20 cellular contexts compared by ENCODE assay signal in genomic region chr11:61596990-61597389, GRCh38. TPM values are rescaled to one million over a fixed set of nuclear protein-coding genes. Genes with fewer than 3 reads are reported as not detected.
DNase-seq lines count a peak whose midpoint lies in the region; ATAC-seq and TF ChIP-seq lines count a peak whose summit lies in the region.
"Had no signal": no experiment of that assay in that cellular context is flagged by ENCODE, and none has a peak within 500 bp of the region (broad histone marks: within the 10 kb centered on the region; RNA-seq: fewer than 3 reads in every experiment).

No MANE protein-coding gene starts in this region.

- H3K9me3 Mint-ChIP-seq in H9, result no peaks in the 10 kb centered on the region
- no peaks in the 10 kb centered on the region for H3K9me3 Mint-ChIP-seq in WTC11
- H3K9me3 Mint-ChIP-seq in activated naive CD4-positive, alpha-beta T cell treated with anti-CD3 and anti-CD28 coated beads for 36 hours, result no peaks in the 10 kb centered on the region
- H3K9me3 Mint-ChIP-seq: CD4-positive, alpha-beta memory T cell; GM23338 had no signal

- H3K4me3 Mint-ChIP-seq in H9 (no peak overlapping the region), WTC11 (no peak overlapping the region)
- H3K4me3 Mint-ChIP-seq in activated naive CD4-positive, alpha-beta T cell treated with anti-CD3 and anti-CD28 coated beads for 36 hours, result no peak overlapping the region
- H3K4me3 Mint-ChIP-seq: CD14-positive monocyte; CD4-positive, alpha-beta memory T cell; GM23338 had no signal

- no peak overlapping the region for H3K27ac Mint-ChIP-seq in H9
- H3K27ac Mint-ChIP-seq in WTC11, result no peak overlapping the region
- no peak overlapping the region for H3K27ac Mint-ChIP-seq in activated naive CD4-positive, alpha-beta T cell treated with anti-CD3 and anti-CD28 coated beads for 36 hours
- H3K27ac Mint-ChIP-seq: CD14-positive monocyte; CD4-positive, alpha-beta memory T cell; GM23338 had no signal

- no peaks in the 10 kb centered on the region for H4K20me1 ChIP-seq in H9 (ENCODE audit: control insufficient read depth, insufficient read depth, insufficient read length)

- H2BK120ac ChIP-seq in H9 (ENCODE audit: low read depth, low read length, poor library complexity, severe bottlenecking) (no peak overlapping the region), neuronal stem cell (ENCODE audit: low read depth, low read length) (no peak overlapping the region)

- H3K4me3 ChIP-seq in neuronal stem cell (ENCODE audit: low read length in 2 of 2) (no peak overlapping the region), uterus (no peak overlapping the region)
- H3K4me3 ChIP-seq: BLaER1 treated with 17β-estradiol and CSF1 and Interleukin-3, amounts not matched to agents 10 nM and 100 nM; GM23338 had no signal

- H2BK15ac ChIP-seq in H9 (ENCODE audit: low read depth, low read length) (no peak overlapping the region), neuronal stem cell (ENCODE audit: low read length) (no peak overlapping the region)

- no peak for TF ChIP-seq POLR2A in uterus (IDR thresholded peaks at IDR 0.05)

- POLR2A ChIA-PET in WTC11 (lab: Charles Lee), result no interaction called here

- H3K4ac ChIP-seq in H9 (ENCODE audit: low read depth, low read length) (no peak overlapping the region), neuronal stem cell (ENCODE audit: low read length) (no peak overlapping the region)

- DNase-seq in H9, result no peak
- no peak for DNase-seq in WTC11 (ENCODE audit: low spot score)
- DNase-seq in neuronal stem cell (ENCODE audit: low spot score), result no peak
- DNase-seq in uterus, result peak in 1 of 2 donors; percentile 52
- DNase-seq in iPS-NIHi7 (ENCODE audit: extremely low spot score), result no peak
- DNase-seq in activated naive CD4-positive, alpha-beta T cell treated with anti-CD3 and anti-CD28 coated beads for 36 hours, result no peak
- DNase-seq in HPDE6-E6E7 (ENCODE audit: extremely low spot score), result no peak
- DNase-seq: AML-193; BE2C; Calu3; CD4-positive, alpha-beta memory T cell; COR-L47; DMS53; DMS79 treated with DMSO at 0.1 percent for 48 hours; GF-D8; HCEC 1CT had no signal

- peaks cover 18% of the 10 kb centered on the region for H3K27me3 Mint-ChIP-seq in H9 (ENCODE audit: low read depth)
- peaks cover 4% of the 10 kb centered on the region; the same call in 1 of the 2 replicates for H3K27me3 Mint-ChIP-seq in WTC11 (ENCODE audit: low read depth)
- H3K27me3 Mint-ChIP-seq in activated naive CD4-positive, alpha-beta T cell treated with anti-CD3 and anti-CD28 coated beads for 36 hours (ENCODE audit: low read depth), result peaks cover 9% of the 10 kb centered on the region

- no peak overlapping the region for H2BK12ac ChIP-seq in H9 (ENCODE audit: insufficient read length, low read depth, low read length)
- H2BK12ac ChIP-seq in neuronal stem cell (ENCODE audit: low read length), result no peak overlapping the region

- H3K27me3 ChIP-seq in H9 (ENCODE audit: insufficient read depth, low read length) (no peaks in the 10 kb centered on the region), neuronal stem cell (ENCODE audit: control insufficient read depth in 3 of 3, insufficient read depth in 3 of 3, low read depth in 1 of 3, low read length in 3 of 3) (peaks cover 0 to 62% (median 2%) of the 10 kb centered on the region in 3 experiments), uterus (no peaks in the 10 kb centered on the region)
- H3K27me3 ChIP-seq: BE2C had no signal

- intact Hi-C loops in uterus (cut with DNase I; ENCODE audit: low total_unique reads), result no loop called here
- intact Hi-C loops in activated naive CD4-positive, alpha-beta T cell treated with anti-CD3 and anti-CD28 coated beads for 36 hours (cut with micrococcal nuclease), result no loop called here

- H3T11ph ChIP-seq in H9 (ENCODE audit: low read length), result no peak overlapping the region

- H3K18ac ChIP-seq in H9 (ENCODE audit: insufficient read length, low read depth, low read length) (no peak overlapping the region), neuronal stem cell (ENCODE audit: low read length) (peak overlapping the region; percentile 11)

- no peak overlapping the region for H2AFZ ChIP-seq in H9 (ENCODE audit: low read length)
- H2AFZ ChIP-seq in neuronal stem cell (ENCODE audit: low read length), result no peak overlapping the region
- H2AFZ ChIP-seq: GM23338 had no signal

- H4K8ac ChIP-seq in H9 (replicated peaks; ENCODE audit: insufficient read length, low read depth, low read length) (no peak overlapping the region), neuronal stem cell (ENCODE audit: low read depth, low read length) (no peak overlapping the region)

- H3K4me2 ChIP-seq in H9 (ENCODE audit: insufficient read depth, insufficient read length, low read length), result no peak overlapping the region
- H3K4me2 ChIP-seq in neuronal stem cell (ENCODE audit: insufficient read depth, low read length, poor library complexity, severe bottlenecking), result no peak overlapping the region
- H3K4me2 ChIP-seq: BLaER1 treated with 17β-estradiol and CSF1 and Interleukin-3, amounts not matched to agents 10 nM and 100 nM; GM23338 had no signal

- CTCF ChIA-PET in WTC11 (lab: Charles Lee), result no interaction called here
- CTCF ChIA-PET in activated naive CD4-positive, alpha-beta T cell treated with anti-CD3 and anti-CD28 coated beads for 36 hours (lab: Charles Lee), result no interaction called here

- H3K9me3 ChIP-seq in H9 (ENCODE audit: control insufficient read depth, low read depth, low read length) (no peaks in the 10 kb centered on the region), neuronal stem cell (replicated peaks in 1 of 2; ENCODE audit: control insufficient read depth in 2 of 2, insufficient read depth in 1 of 2, low read depth in 1 of 2, low read length in 2 of 2) (no peaks in the 10 kb centered on the region), uterus (no peaks in the 10 kb centered on the region)
- H3K9me3 ChIP-seq: BE2C; BLaER1 treated with 17β-estradiol and CSF1 and Interleukin-3, amounts not matched to agents 10 nM and 100 nM had no signal

- peaks cover 44 to 59% of the 10 kb centered on the region in 2 experiments for H3K4me1 Mint-ChIP-seq in H9
- H3K4me1 Mint-ChIP-seq in WTC11, result peaks cover 41% of the 10 kb centered on the region
- H3K4me1 Mint-ChIP-seq in activated naive CD4-positive, alpha-beta T cell treated with anti-CD3 and anti-CD28 coated beads for 36 hours (ENCODE audit: low read depth), result no peaks in the 10 kb centered on the region
- H3K4me1 Mint-ChIP-seq: CD4-positive, alpha-beta memory T cell had no signal

- no peak overlapping the region for H4K5ac ChIP-seq in H9 (ENCODE audit: insufficient read length, low read depth, low read length)

- ATAC-seq in WTC11, result no peak
- ATAC-seq: GM23338 had no signal

- H3K14ac ChIP-seq in H9 (ENCODE audit: insufficient read depth, low read length), result peak overlapping the region; percentile 5; the same call in 1 of the 2 replicates
- H3K14ac ChIP-seq in neuronal stem cell (ENCODE audit: low read length), result no peak overlapping the region

- TF ChIP-seq CTCF in H9 (conservative IDR thresholded peaks at IDR 0.05) (no peak), WTC11 (IDR thresholded peaks at IDR 0.05) (no peak), uterus (IDR thresholded peaks at IDR 0.05) (no peak)

- H3K4me1 ChIP-seq in H9 (ENCODE audit: insufficient read depth, low read length) (peaks cover 4% of the 10 kb centered on the region; the same call in 1 of the 2 replicates), neuronal stem cell (ENCODE audit: control insufficient read depth in 2 of 2, insufficient read depth in 1 of 2, low read depth in 1 of 2, low read length in 2 of 2) (peaks cover 4% of the 10 kb centered on the region in 2 donors), uterus (peaks cover 0 to 8% of the 10 kb centered on the region in 2 donors)
- H3K4me1 ChIP-seq: BE2C had no signal

- H3K56ac ChIP-seq in H9 (ENCODE audit: insufficient read length, low read depth, low read length), result no peak overlapping the region

- H3K9ac ChIP-seq in H9 (ENCODE audit: extremely low read depth, insufficient read length, low read length) (no peak overlapping the region), neuronal stem cell (ENCODE audit: low read depth, low read length, poor library complexity) (no peak overlapping the region)
- H3K9ac ChIP-seq: BLaER1 treated with 17β-estradiol and CSF1 and Interleukin-3, amounts not matched to agents 10 nM and 100 nM had no signal

- H3K27ac ChIP-seq in H9 (ENCODE audit: insufficient read length, low read depth, low read length) (no peak overlapping the region), neuronal stem cell (replicated peaks; ENCODE audit: low read length) (no peak overlapping the region), uterus (peak overlapping the region; percentile 6 to 71)
- H3K27ac ChIP-seq: 22Rv1; BLaER1 treated with 17β-estradiol and CSF1 and Interleukin-3, amounts not matched to agents 10 nM and 100 nM had no signal

- no peak overlapping the region for H2BK20ac ChIP-seq in H9 (ENCODE audit: low read depth, low read length, poor library complexity, severe bottlenecking)

- no peak overlapping the region for H2AK5ac ChIP-seq in H9 (ENCODE audit: insufficient read length, low read length)
- H2AK5ac ChIP-seq in neuronal stem cell (ENCODE audit: low read depth, low read length), result peak overlapping the region; percentile 23

- H4K91ac ChIP-seq in H9 (ENCODE audit: insufficient read length, low read depth, low read length) (no peak overlapping the region), neuronal stem cell (ENCODE audit: low read depth, low read length, poor library complexity) (no peak overlapping the region)

- H3K36me3 ChIP-seq in neuronal stem cell (replicated peaks in 1 of 2; ENCODE audit: control insufficient read depth in 2 of 2, insufficient read depth in 2 of 2, low read length in 2 of 2) (no peaks in the 10 kb centered on the region), uterus (no peaks in the 10 kb centered on the region)
- H3K36me3 ChIP-seq: BE2C; BLaER1 treated with 17β-estradiol and CSF1 and Interleukin-3, amounts not matched to agents 10 nM and 100 nM had no signal

- H3K79me2 ChIP-seq in H9 (ENCODE audit: insufficient read depth, low read length), result no peaks in the 10 kb centered on the region

- H3K79me1 ChIP-seq in H9 (ENCODE audit: insufficient read depth, low read depth, low read length, poor library complexity, severe bottlenecking) (no peaks in the 10 kb centered on the region), neuronal stem cell (ENCODE audit: low read depth, low read length) (no peaks in the 10 kb centered on the region)

- no CpG with 5 or more reads among the region's 7 CpGs for WGBS in H9 (ENCODE audit: extremely low coverage, insufficient read length, low lambda C conversion rate)
- WGBS in neuronal stem cell (ENCODE audit: extremely low coverage in 2 of 2, insufficient read length in 2 of 2, insufficient replicate concordance in 1 of 2), 2 donors, result no CpG with 5 or more reads among the region's 7 CpGs

- H3K36me3 Mint-ChIP-seq in H9 (ENCODE audit: insufficient read depth in 1 of 3, low read depth in 3 of 3), result no peaks in the 10 kb centered on the region
- H3K36me3 Mint-ChIP-seq in WTC11, result no peaks in the 10 kb centered on the region
- H3K36me3 Mint-ChIP-seq in activated naive CD4-positive, alpha-beta T cell treated with anti-CD3 and anti-CD28 coated beads for 36 hours (ENCODE audit: low read depth), result no peaks in the 10 kb centered on the region
- H3K36me3 Mint-ChIP-seq: CD14-positive monocyte; CD4-positive, alpha-beta memory T cell had no signal

- no peak overlapping the region for H3K23ac ChIP-seq in H9 (ENCODE audit: insufficient read length, low read depth, low read length)
- H3K23ac ChIP-seq in neuronal stem cell (ENCODE audit: low read depth, low read length, poor library complexity), result no peak overlapping the region

- no peak overlapping the region for H2BK5ac ChIP-seq in H9 (ENCODE audit: insufficient read length, low read length)
- H2BK5ac ChIP-seq in neuronal stem cell (ENCODE audit: low read length), result peak overlapping the region; percentile 15

- H3K23me2 ChIP-seq in H9 (ENCODE audit: insufficient read length, low read depth, low read length, poor library complexity, severe bottlenecking), result no peaks in the 10 kb centered on the region

RNA-seq across cellular contexts. Expression of gene SYT7, which starts 16.1 kb away (rescaled TPM):
- total RNA-seq in H9 (2021), result 7.0 and 8.8 TPM in 2 replicates
- 12.5 to 18.9 TPM (median 18.2 TPM) in 3 replicates for total RNA-seq in WTC11 (2021)
- 2.5 TPM for polyA plus RNA-seq in neuronal stem cell (2013, experiment 1 of 2)
- 2.3 TPM for polyA plus RNA-seq in neuronal stem cell (2013, experiment 2 of 2)
- total RNA-seq in uterus, result 1 to 10 TPM; 2.1 to 10.0 (median 5.9) TPM
- not detected for total RNA-seq in activated naive CD4-positive, alpha-beta T cell treated with anti-CD3 and anti-CD28 coated beads for 36 hours
- total RNA-seq: CD4-positive, alpha-beta memory T cell had no signal
- polyA plus RNA-seq: CD14-positive monocyte; CD4-positive, alpha-beta memory T cell had no signal

Comparison
In these comparisons a context has a peak if more than half of its experiments do, and no peak if none do; other contexts are left out.
1. H3K27ac ChIP-seq: peak in uterus (2 of 2); none in H9 (single experiment) and neuronal stem cell (single experiment).